In genomic region chr18:44799422-44800421, GRCh38 we compare ENCODE assay signal across 8 cellular contexts.
DNase-seq lines count a peak whose midpoint lies in the region; ATAC-seq and TF ChIP-seq lines count a peak whose summit lies in the region.

No MANE protein-coding gene starts in this region.

- no peak for TF ChIP-seq CTCF in PC-3 (conservative IDR thresholded peaks at IDR 0.05; ENCODE audit: low read depth, low read length)
- TF ChIP-seq CTCF in left lung (IDR thresholded peaks at IDR 0.05) = no peak

- H3K4me1 ChIP-seq in PC-3 (ENCODE audit: insufficient read depth, low read length) (no peaks in the 10 kb centered on the region), left lung (peaks cover 0 to 3% of the 10 kb centered on the region in 2 donors)

- H3K9me3 ChIP-seq in PC-3 (ENCODE audit: low read length) = no peaks in the 10 kb centered on the region
- no peaks in the 10 kb centered on the region for H3K9me3 ChIP-seq in left lung

- H3K36me3 Mint-ChIP-seq in natural killer cell treated with Interleukin-12 subunit alpha and Interleukin-12 subunit beta and Interleukin-15 and Interleukin-18, amount 100 ng/mL, for 72 hours = peaks cover 31% of the 10 kb centered on the region

- peaks cover 4% of the 10 kb centered on the region for H3K9me3 Mint-ChIP-seq in natural killer cell treated with Interleukin-12 subunit alpha and Interleukin-12 subunit beta and Interleukin-15 and Interleukin-18, amount 100 ng/mL, for 72 hours

- ATAC-seq in GM18907 (IDR thresholded peaks at IDR 0.05; ENCODE audit: unreplicated experiment) (peak; percentile 82), HG02642 (IDR thresholded peaks at IDR 0.05; ENCODE audit: poor library complexity, unreplicated experiment) (peak; percentile 65), PC-3 (no peak), left lung (no peak)
- ATAC-seq in natural killer cell treated with Interleukin-12 subunit alpha and Interleukin-12 subunit beta and Interleukin-15 and Interleukin-18, amount 100 ng/mL, for 72 hours = peak; percentile 73 to 91

- H3K79me2 ChIP-seq in PC-3 (ENCODE audit: low read length) = no peaks in the 10 kb centered on the region

- BruUV-seq in PC-3 (replicated peaks; lab: Mats Ljungman, UMichigan) = no TSS peak

- no peak overlapping the region for H3K9ac ChIP-seq in PC-3 (ENCODE audit: low read length)

- no peaks in the 10 kb centered on the region for H3K36me3 ChIP-seq in PC-3 (ENCODE audit: low read depth, low read length)
- no peaks in the 10 kb centered on the region for H3K36me3 ChIP-seq in left lung

- no peak overlapping the region for H2AFZ ChIP-seq in PC-3 (ENCODE audit: low read length)

- CTCF ChIA-PET in PC-3 (lab: Charles Lee) = no interaction called here

- no peak overlapping the region for H3K4me3 ChIP-seq in PC-3 (ENCODE audit: low read length)
- H3K4me3 ChIP-seq in left lung = no peak overlapping the region

- no peaks in the 10 kb centered on the region for H3F3A ChIP-seq in PC-3 (ENCODE audit: low read length, unreplicated experiment)

- intact Hi-C loops in PC-3 (cut with micrococcal nuclease) (no loop called here), left lung (cut with DNase I) (no loop called here)

- H3K4me1 Mint-ChIP-seq in natural killer cell treated with Interleukin-12 subunit alpha and Interleukin-12 subunit beta and Interleukin-15 and Interleukin-18, amount 100 ng/mL, for 72 hours (ENCODE audit: low read depth in 2 of 2) = peaks cover 60 to 64% of the 10 kb centered on the region in 2 donors

- H3K27ac ChIP-seq in PC-3 (ENCODE audit: low read length) (no peak overlapping the region), left lung (no peak overlapping the region)

- no peaks in the 10 kb centered on the region for H3K9me2 ChIP-seq in PC-3 (replicated peaks; ENCODE audit: low read length)

- H3K4me3 Mint-ChIP-seq in natural killer cell treated with Interleukin-12 subunit alpha and Interleukin-12 subunit beta and Interleukin-15 and Interleukin-18, amount 100 ng/mL, for 72 hours = peak overlapping the region; percentile 84

- H3K27me3 Mint-ChIP-seq in natural killer cell treated with Interleukin-12 subunit alpha and Interleukin-12 subunit beta and Interleukin-15 and Interleukin-18, amount 100 ng/mL, for 72 hours = no peaks in the 10 kb centered on the region

- no peaks in the 10 kb centered on the region for H4K20me1 ChIP-seq in PC-3 (ENCODE audit: low read length)

- peak; percentile 95 for DNase-seq in NCI-H69 (lab: John Stamatoyannopoulos, UW)
- no peak for DNase-seq in natural killer cell treated with Interleukin-12 subunit alpha and Interleukin-12 subunit beta and Interleukin-15 and Interleukin-18, amount 100 ng/mL, for 72 hours (ENCODE audit: low spot score)
- no peak for DNase-seq in PC-3
- DNase-seq in NCI-H2029 treated with DMSO at 0.1 percent for 48 hours (lab: John Stamatoyannopoulos, UW) = no peak
- DNase-seq in NCI-H1105 treated with DMSO at 0.1 percent for 48 hours (lab: John Stamatoyannopoulos, UW) = no peak
- no peak for DNase-seq in left lung

- H3K27ac Mint-ChIP-seq in natural killer cell treated with Interleukin-12 subunit alpha and Interleukin-12 subunit beta and Interleukin-15 and Interleukin-18, amount 100 ng/mL, for 72 hours = peak overlapping the region; percentile 74 to 94

- POLR2A ChIA-PET in PC-3 (lab: Charles Lee; ENCODE audit: unreplicated experiment) = no interaction called here

- no peak overlapping the region for H3K4me2 ChIP-seq in PC-3 (ENCODE audit: low read length)

- H3K27me3 ChIP-seq in PC-3 (ENCODE audit: low read length) (no peaks in the 10 kb centered on the region), left lung (no peaks in the 10 kb centered on the region)

Comparison
In these comparisons a context has a peak if more than half of its experiments do, and no peak if none do; other contexts are left out.
1. ATAC-seq: peak in GM18907 (single experiment), HG02642 (single experiment) and natural killer cell treated with Interleukin-12 subunit alpha and Interleukin-12 subunit beta and Interleukin-15 and Interleukin-18, amount 100 ng/mL, for 72 hours (2 of 2); none in PC-3 (single experiment) and left lung (single experiment).